In genomic region chr1:9539829-9540550, GRCh38 we compare ENCODE assay signal across 8 cellular contexts. TPM values are rescaled to one million over a fixed set of nuclear protein-coding genes. Genes with fewer than 3 reads are reported as not detected.
A peak's percentile ranks its signal among the peaks of the same experiment; 100 is the strongest.
DNase-seq lines count a peak whose midpoint lies in the region; ATAC-seq lines count a peak whose summit lies in the region.

No MANE protein-coding gene starts in this region.

- H3K9me3 Mint-ChIP-seq in activated CD8-positive, alpha-beta memory T cell treated with anti-CD3 and anti-CD28 coated beads, Interleukin-2, amount 10 ng/mL, durations not matched to agents 7 days and 5 days (ENCODE audit: low read depth) = no peaks in the 10 kb centered on the region

- H3K27ac ChIP-seq in esophagus (ENCODE audit: low read depth in 2 of 2, low read length in 1 of 2) (peak overlapping the region; percentile 78 to 84), muscle layer of colon (ENCODE audit: low read depth, low read length) (peak overlapping the region; percentile 58)

- no peaks in the 10 kb centered on the region for H3K27me3 Mint-ChIP-seq in activated CD8-positive, alpha-beta memory T cell treated with anti-CD3 and anti-CD28 coated beads, Interleukin-2, amount 10 ng/mL, durations not matched to agents 7 days and 5 days

- H3K4me1 ChIP-seq in esophagus (ENCODE audit: control insufficient read depth in 2 of 2, insufficient read depth in 2 of 2, low read length in 1 of 2) (peaks cover 0 to 8% of the 10 kb centered on the region in 2 donors), muscle layer of colon (ENCODE audit: insufficient read depth, low read length) (peaks cover 14% of the 10 kb centered on the region)

- whole genome bisulfite sequencing in esophagus, 2 donors = 4 to 6% methylated on average over 40 to 61 of the region's 61 CpGs

- peak; percentile 49 for ATAC-seq in HG02798 (IDR thresholded peaks at IDR 0.05; ENCODE audit: poor library complexity, unreplicated experiment)
- ATAC-seq in activated CD8-positive, alpha-beta memory T cell treated with anti-CD3 and anti-CD28 coated beads, Interleukin-2, amount 10 ng/mL, durations not matched to agents 7 days and 5 days = peak; percentile 55

- peak overlapping the region; percentile 86 for H3K4me3 Mint-ChIP-seq in activated CD8-positive, alpha-beta memory T cell treated with anti-CD3 and anti-CD28 coated beads, Interleukin-2, amount 10 ng/mL, durations not matched to agents 7 days and 5 days

- H3K4me3 ChIP-seq in esophagus (ENCODE audit: low read depth in 1 of 2, low read length in 2 of 2) (peak overlapping the region; percentile 67 to 84), muscle layer of colon (ENCODE audit: low read depth in 1 of 2, low read length in 2 of 2) (peak overlapping the region; percentile 65 to 76)

- peak overlapping the region; percentile 53 for H3K9ac ChIP-seq in muscle layer of colon (ENCODE audit: low read length)

- peaks cover 34% of the 10 kb centered on the region for H3K4me1 Mint-ChIP-seq in activated CD8-positive, alpha-beta memory T cell treated with anti-CD3 and anti-CD28 coated beads, Interleukin-2, amount 10 ng/mL, durations not matched to agents 7 days and 5 days

- peak; percentile 13 to 28 for DNase-seq in activated CD8-positive, alpha-beta memory T cell treated with anti-CD3 and anti-CD28 coated beads for 4 hours (ENCODE audit: low read depth in 2 of 2)
- no peak for DNase-seq in activated CD8-positive, alpha-beta memory T cell treated with anti-CD3 and anti-CD28 coated beads for 24 hours
- DNase-seq in NCI-H146 (lab: John Stamatoyannopoulos, UW) = peak; percentile 50
- peak; percentile 60 for DNase-seq in activated CD8-positive, alpha-beta memory T cell treated with anti-CD3 and anti-CD28 coated beads, Interleukin-2, amount 10 ng/mL, durations not matched to agents 7 days and 5 days
- peak in 5 of 6 experiments; percentile 17 to 49 (median 30) for DNase-seq in stimulated activated naive CD4-positive, alpha-beta T cell (lab: John Stamatoyannopoulos, UW)

- H3K9me3 ChIP-seq in esophagus (ENCODE audit: control insufficient read depth in 2 of 2, insufficient read depth in 1 of 2, low read depth in 1 of 2, low read length in 1 of 2) = no peaks in the 10 kb centered on the region
- no peaks in the 10 kb centered on the region for H3K9me3 ChIP-seq in muscle layer of colon (ENCODE audit: low read length)

- CTCF ChIA-PET in activated CD8-positive, alpha-beta memory T cell treated with anti-CD3 and anti-CD28 coated beads, Interleukin-2, amount 10 ng/mL, durations not matched to agents 7 days and 5 days (lab: Charles Lee) = interaction anchor here (0.9 to 1.0 kb wide), 2 partner anchors 9 to 49 kb away, joined by 3 read pairs; no protein-coding TSS in a partner anchor

- H3K36me3 ChIP-seq in esophagus (ENCODE audit: control insufficient read depth in 2 of 2, insufficient read depth in 2 of 2, low read length in 1 of 2) (no peaks in the 10 kb centered on the region), muscle layer of colon (ENCODE audit: insufficient read depth, low read length) (no peaks in the 10 kb centered on the region)

- peak overlapping the region; percentile 72 for H3K27ac Mint-ChIP-seq in activated CD8-positive, alpha-beta memory T cell treated with anti-CD3 and anti-CD28 coated beads, Interleukin-2, amount 10 ng/mL, durations not matched to agents 7 days and 5 days

- no peaks in the 10 kb centered on the region for H3K27me3 ChIP-seq in esophagus (ENCODE audit: control insufficient read depth in 1 of 2, insufficient read depth in 2 of 2, low read length in 2 of 2)
- H3K27me3 ChIP-seq in muscle layer of colon (ENCODE audit: control insufficient read depth in 1 of 2, insufficient read depth in 2 of 2, low read length in 2 of 2) = no peaks in the 10 kb centered on the region

- H3K36me3 Mint-ChIP-seq in activated CD8-positive, alpha-beta memory T cell treated with anti-CD3 and anti-CD28 coated beads, Interleukin-2, amount 10 ng/mL, durations not matched to agents 7 days and 5 days = peaks cover 5% of the 10 kb centered on the region

RNA-seq across cellular contexts. Expression of gene SLC25A33, which starts 0.7 kb away (rescaled TPM):
- total RNA-seq in activated CD8-positive, alpha-beta memory T cell treated with anti-CD3 and anti-CD28 coated beads, Interleukin-2, amount 10 ng/mL, durations not matched to agents 7 days and 5 days = 1 to 10 TPM; 4.5 to 7.7 TPM
- polyA plus RNA-seq in esophagus = 1 to 10 TPM; 1.9 to 2.6 TPM

RNA-seq across cellular contexts. Expression of gene TMEM201, which starts 48.7 kb away (rescaled TPM):
- total RNA-seq in activated CD8-positive, alpha-beta memory T cell treated with anti-CD3 and anti-CD28 coated beads, Interleukin-2, amount 10 ng/mL, durations not matched to agents 7 days and 5 days = 10 to 100 TPM; 20.0 to 26.9 TPM
- polyA plus RNA-seq in esophagus = 1 to 10 TPM; 4.7 to 6.0 TPM
